ENCODE assay signal across 8 cellular contexts in the genomic region with DNA sequence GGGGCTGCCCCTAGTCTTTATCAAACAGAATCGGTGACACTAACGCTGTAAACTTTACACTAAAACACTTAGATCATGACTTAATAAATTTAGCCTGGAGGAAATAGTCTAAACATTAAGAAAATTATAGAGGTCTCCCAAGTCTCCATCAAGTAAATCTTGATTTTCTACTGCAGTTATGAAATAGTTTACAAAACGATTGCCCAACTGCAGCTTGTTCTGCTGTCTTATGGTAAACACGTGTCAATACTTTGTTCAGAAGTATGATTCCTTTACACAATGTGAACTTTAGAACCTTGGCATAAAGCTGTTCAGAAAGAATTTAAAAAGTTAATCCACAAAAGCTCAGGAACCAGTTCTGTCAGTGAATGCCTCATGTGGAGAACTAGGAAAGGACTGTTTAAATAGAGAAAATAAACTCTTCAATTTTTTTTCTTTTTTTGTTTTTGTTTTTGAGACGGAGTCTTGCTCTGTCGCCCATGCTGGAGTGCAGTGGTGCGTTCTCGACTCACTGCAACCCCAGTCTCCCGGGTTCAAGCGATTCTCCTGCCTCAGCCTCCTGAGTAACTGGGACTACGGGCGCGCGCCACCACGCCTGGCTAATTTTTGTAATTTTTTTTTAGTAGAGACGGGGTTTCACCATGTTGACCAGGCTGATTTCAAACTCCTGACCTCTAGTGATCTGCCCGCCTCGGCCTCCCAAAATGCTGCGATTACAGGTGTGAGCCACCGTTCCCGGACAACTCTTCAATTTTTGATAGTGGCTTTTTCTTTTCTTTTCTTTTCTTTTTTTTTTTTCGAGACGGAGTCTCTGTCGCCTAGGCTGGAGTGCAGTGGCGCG. TPM values are rescaled to one million over a fixed set of nuclear protein-coding genes. Genes with fewer than 3 reads are reported as not detected.
DNase-seq lines count a peak whose midpoint lies in the region; ATAC-seq and TF ChIP-seq lines count a peak whose summit lies in the region.

No MANE protein-coding gene starts in this region.

- peak overlapping the region; percentile 89 for H3K27ac ChIP-seq in effector memory CD4-positive, alpha-beta T cell (ENCODE audit: insufficient read depth, low read length, poor library complexity, severe bottlenecking)

- no peaks in the 10 kb centered on the region for H3K27me3 Mint-ChIP-seq in natural killer cell treated with Interleukin-12 subunit alpha and Interleukin-12 subunit beta and Interleukin-15 and Interleukin-18, amount 100 ng/mL, for 72 hours

- H3K36me3 Mint-ChIP-seq in natural killer cell treated with Interleukin-12 subunit alpha and Interleukin-12 subunit beta and Interleukin-15 and Interleukin-18, amount 100 ng/mL, for 72 hours, result no peaks in the 10 kb centered on the region

- peak overlapping the region; percentile 80 to 95 for H3K27ac Mint-ChIP-seq in natural killer cell treated with Interleukin-12 subunit alpha and Interleukin-12 subunit beta and Interleukin-15 and Interleukin-18, amount 100 ng/mL, for 72 hours

- H3K4me1 ChIP-seq in effector memory CD4-positive, alpha-beta T cell (ENCODE audit: control insufficient read depth, insufficient read depth, low read length, poor library complexity, severe bottlenecking), result peaks cover 20% of the 10 kb centered on the region

- TF ChIP-seq CTCF in NB4 (IDR thresholded peaks at IDR 0.05; ENCODE audit: low read depth, low read length), result no peak

- peak overlapping the region; percentile 75 for H3K4me3 ChIP-seq in NB4 (ENCODE audit: low read depth, low read length)
- peak overlapping the region; percentile 82 for H3K4me3 ChIP-seq in effector memory CD4-positive, alpha-beta T cell (ENCODE audit: insufficient read depth, low read depth, low read length, poor library complexity, severe bottlenecking)

- H3K9me3 ChIP-seq in effector memory CD4-positive, alpha-beta T cell (ENCODE audit: control insufficient read depth, low read length), result no peaks in the 10 kb centered on the region

- no peaks in the 10 kb centered on the region for H3K36me3 ChIP-seq in effector memory CD4-positive, alpha-beta T cell (ENCODE audit: control insufficient read depth, insufficient read depth, low read length)

- no peaks in the 10 kb centered on the region for H3K27me3 ChIP-seq in effector memory CD4-positive, alpha-beta T cell (replicated peaks; ENCODE audit: control insufficient read depth, insufficient read depth, low read length, poor library complexity, severe bottlenecking)

- peak overlapping the region; percentile 86 for H3K4me3 Mint-ChIP-seq in natural killer cell treated with Interleukin-12 subunit alpha and Interleukin-12 subunit beta and Interleukin-15 and Interleukin-18, amount 100 ng/mL, for 72 hours

- no peak for ATAC-seq in natural killer cell treated with Interleukin-12 subunit alpha and Interleukin-12 subunit beta and Interleukin-15 and Interleukin-18, amount 100 ng/mL, for 72 hours
- no peak for ATAC-seq in HG02938 (IDR thresholded peaks at IDR 0.05; ENCODE audit: unreplicated experiment)

- peaks cover 27 to 47% of the 10 kb centered on the region in 2 donors for H3K4me1 Mint-ChIP-seq in natural killer cell treated with Interleukin-12 subunit alpha and Interleukin-12 subunit beta and Interleukin-15 and Interleukin-18, amount 100 ng/mL, for 72 hours (ENCODE audit: low read depth in 2 of 2)

- DNase-seq in EL (peak; percentile 54), NB4 (ENCODE audit: low read depth) (peak; percentile 52), NCI-H345 (lab: John Stamatoyannopoulos, UW) (no peak), kidney tubule cell (ENCODE audit: low spot score) (no peak)
- no peak for DNase-seq in effector memory CD4-positive, alpha-beta T cell
- no peak for DNase-seq in natural killer cell treated with Interleukin-12 subunit alpha and Interleukin-12 subunit beta and Interleukin-15 and Interleukin-18, amount 100 ng/mL, for 72 hours (ENCODE audit: low spot score)
- no peak for DNase-seq in NK-92 treated with Interleukin-12 subunit alpha and Interleukin-12 subunit beta, amount 100 ng/mL, for 24 hours (lab: John Stamatoyannopoulos, UW)

- no peak for TF ChIP-seq POLR2A in NB4 (IDR thresholded peaks at IDR 0.05; ENCODE audit: extremely low read depth, insufficient read length)

- no peaks in the 10 kb centered on the region for H3K9me3 Mint-ChIP-seq in natural killer cell treated with Interleukin-12 subunit alpha and Interleukin-12 subunit beta and Interleukin-15 and Interleukin-18, amount 100 ng/mL, for 72 hours

RNA-seq across cellular contexts. Expression of gene DDI2, which starts 1.6 kb away (rescaled TPM):
- 10 to 100 TPM; 35.0 to 55.4 TPM for total RNA-seq in natural killer cell treated with Interleukin-12 subunit alpha and Interleukin-12 subunit beta and Interleukin-15 and Interleukin-18, amount 100 ng/mL, for 72 hours

RNA-seq across cellular contexts. Expression of gene AGMAT, which starts 34.1 kb away (rescaled TPM):
- 1 to 10 TPM; 3.4 to 8.6 TPM for total RNA-seq in natural killer cell treated with Interleukin-12 subunit alpha and Interleukin-12 subunit beta and Interleukin-15 and Interleukin-18, amount 100 ng/mL, for 72 hours

Comparison
In these comparisons a context has a peak if more than half of its experiments do, and no peak if none do; other contexts are left out.
1. DNase-seq: peak in EL (single experiment) and NB4 (single experiment); none in effector memory CD4-positive, alpha-beta T cell (0 of 3), natural killer cell treated with Interleukin-12 subunit alpha and Interleukin-12 subunit beta and Interleukin-15 and Interleukin-18, amount 100 ng/mL, for 72 hours (single experiment), NCI-H345 (single experiment), NK-92 treated with Interleukin-12 subunit alpha and Interleukin-12 subunit beta, amount 100 ng/mL, for 24 hours (single experiment) and kidney tubule cell (single experiment).